ENCODE assay signal across 14 cellular contexts in genomic region chr2:149188291-149188690, GRCh38.
A peak's percentile ranks its signal among the peaks of the same experiment; 100 is the strongest.
DNase-seq lines count a peak whose midpoint lies in the region; ATAC-seq, FAIRE-seq and TF ChIP-seq lines count a peak whose summit lies in the region.
"Had no signal": no experiment of that assay in that cellular context is flagged by ENCODE, and none has a peak within 500 bp of the region (broad histone marks: within the 10 kb centered on the region; RNA-seq: fewer than 3 reads in every experiment).

No MANE protein-coding gene starts in this region.

- no peaks in the 10 kb centered on the region for H3K9me3 ChIP-seq in astrocyte (ENCODE audit: insufficient read depth, low read depth, low read length)
- H3K9me3 ChIP-seq: BLaER1 treated with 17β-estradiol and CSF1 and Interleukin-3, amounts not matched to agents 10 nM and 100 nM had no signal

- H3K9ac ChIP-seq in astrocyte (ENCODE audit: low read length) = no peak overlapping the region
- H3K9ac ChIP-seq: BLaER1 treated with 17β-estradiol and CSF1 and Interleukin-3, amounts not matched to agents 10 nM and 100 nM; GM23248 had no signal

- no peak overlapping the region for H3K4me3 ChIP-seq in astrocyte (ENCODE audit: insufficient read depth, low read depth, low read length)
- H3K4me3 ChIP-seq: BLaER1 treated with 17β-estradiol and CSF1 and Interleukin-3, amounts not matched to agents 10 nM and 100 nM; GM23248 had no signal

- FAIRE-seq in astrocyte (lab: Jason Lieb, UNC) = peak; percentile 13
- FAIRE-seq: GM12892, H54 had no signal

- H3K79me2 ChIP-seq in astrocyte (ENCODE audit: insufficient read depth, low read length) = no peaks in the 10 kb centered on the region

- DNase-seq in EL = peak; percentile 10
- DNase-seq in astrocyte (ENCODE audit: low read depth) = no peak
- DNase-seq in foreskin keratinocyte = no peak
- no peak for DNase-seq in RPMI8226
- no peak for DNase-seq in NCI-H774 (lab: John Stamatoyannopoulos, UW)
- DNase-seq: CD4-positive, CD25-positive, alpha-beta regulatory T cell; DMS53; GM23248 had no signal

- TF ChIP-seq CTCF in astrocyte (IDR thresholded peaks at IDR 0.05; ENCODE audit: insufficient read depth, low read depth, low read length) (no peak), foreskin keratinocyte (conservative IDR thresholded peaks at IDR 0.05) (no peak)

- no peak overlapping the region for H3K4me2 ChIP-seq in astrocyte (ENCODE audit: low read length)
- H3K4me2 ChIP-seq: BLaER1 treated with 17β-estradiol and CSF1 and Interleukin-3, amounts not matched to agents 10 nM and 100 nM had no signal

- no peaks in the 10 kb centered on the region for H3K9me3 Mint-ChIP-seq in astrocyte (ENCODE audit: unreplicated experiment)

- no peak overlapping the region for H3K27ac Mint-ChIP-seq in astrocyte (ENCODE audit: unreplicated experiment)
- H3K27ac Mint-ChIP-seq: CD4-positive, CD25-positive, alpha-beta regulatory T cell had no signal

- peaks cover 1% of the 10 kb centered on the region for H3K27me3 Mint-ChIP-seq in astrocyte (ENCODE audit: low read depth, unreplicated experiment)

- peaks cover 4% of the 10 kb centered on the region for H3K4me1 Mint-ChIP-seq in astrocyte (ENCODE audit: low read depth, unreplicated experiment)
- H3K4me1 Mint-ChIP-seq: CD4-positive, CD25-positive, alpha-beta regulatory T cell had no signal

- no peak overlapping the region for H3K27ac ChIP-seq in astrocyte (ENCODE audit: low read depth, low read length)
- no peak overlapping the region for H3K27ac ChIP-seq in foreskin keratinocyte
- H3K27ac ChIP-seq: BLaER1 treated with 17β-estradiol and CSF1 and Interleukin-3, amounts not matched to agents 10 nM and 100 nM; GM23248; HL-60 had no signal

- H3K4me3 Mint-ChIP-seq in astrocyte (ENCODE audit: unreplicated experiment) = no peak overlapping the region
- H3K4me3 Mint-ChIP-seq: CD4-positive, CD25-positive, alpha-beta regulatory T cell had no signal

- H3K27me3 ChIP-seq in astrocyte (ENCODE audit: insufficient read depth, low read length) (no peaks in the 10 kb centered on the region), foreskin keratinocyte (no peaks in the 10 kb centered on the region)
- H3K27me3 ChIP-seq: BLaER1 treated with 17β-estradiol and CSF1 and Interleukin-3, amounts not matched to agents 10 nM and 100 nM had no signal

- no peaks in the 10 kb centered on the region for H3K36me3 ChIP-seq in astrocyte (ENCODE audit: insufficient read depth, low read length)
- H3K36me3 ChIP-seq: BLaER1 treated with 17β-estradiol and CSF1 and Interleukin-3, amounts not matched to agents 10 nM and 100 nM had no signal

- no peaks in the 10 kb centered on the region for H4K20me1 ChIP-seq in astrocyte (ENCODE audit: insufficient read depth, low read length)
- H4K20me1 ChIP-seq: BLaER1 treated with 17β-estradiol and CSF1 and Interleukin-3, amounts not matched to agents 10 nM and 100 nM had no signal

- no peaks in the 10 kb centered on the region for H3K36me3 Mint-ChIP-seq in astrocyte (ENCODE audit: low read depth, unreplicated experiment)
- H3K36me3 Mint-ChIP-seq: CD4-positive, CD25-positive, alpha-beta regulatory T cell had no signal

- H2AFZ ChIP-seq in astrocyte (ENCODE audit: low read depth, low read length) = no peak overlapping the region
- H2AFZ ChIP-seq: GM23248 had no signal

- ATAC-seq in foreskin keratinocyte (peak; percentile 23), HG02610 (IDR thresholded peaks at IDR 0.05; ENCODE audit: unreplicated experiment) (no peak), HG02571 (IDR thresholded peaks at IDR 0.05; ENCODE audit: unreplicated experiment) (no peak)

- H3K4me1 ChIP-seq in astrocyte (ENCODE audit: insufficient read depth, low read length) = no peaks in the 10 kb centered on the region
- H3K4me1 ChIP-seq in foreskin keratinocyte = peaks cover 14% of the 10 kb centered on the region
- H3K4me1 ChIP-seq: BLaER1 treated with 17β-estradiol and CSF1 and Interleukin-3, amounts not matched to agents 10 nM and 100 nM had no signal
